In genomic region chr19:13098291-13099072, GRCh38 we compare ENCODE assay signal across 1 cellular context.
A peak's percentile ranks its signal among the peaks of the same experiment; 100 is the strongest.
TF ChIP-seq lines count a peak whose summit lies in the region.

No MANE protein-coding gene starts in this region.

TF ChIP-seq in K562, 482 proteins besides CTCF, POLR2A, EP300 and RAD21 (continued from another document):
- TF ChIP-seq, protein P1, sequence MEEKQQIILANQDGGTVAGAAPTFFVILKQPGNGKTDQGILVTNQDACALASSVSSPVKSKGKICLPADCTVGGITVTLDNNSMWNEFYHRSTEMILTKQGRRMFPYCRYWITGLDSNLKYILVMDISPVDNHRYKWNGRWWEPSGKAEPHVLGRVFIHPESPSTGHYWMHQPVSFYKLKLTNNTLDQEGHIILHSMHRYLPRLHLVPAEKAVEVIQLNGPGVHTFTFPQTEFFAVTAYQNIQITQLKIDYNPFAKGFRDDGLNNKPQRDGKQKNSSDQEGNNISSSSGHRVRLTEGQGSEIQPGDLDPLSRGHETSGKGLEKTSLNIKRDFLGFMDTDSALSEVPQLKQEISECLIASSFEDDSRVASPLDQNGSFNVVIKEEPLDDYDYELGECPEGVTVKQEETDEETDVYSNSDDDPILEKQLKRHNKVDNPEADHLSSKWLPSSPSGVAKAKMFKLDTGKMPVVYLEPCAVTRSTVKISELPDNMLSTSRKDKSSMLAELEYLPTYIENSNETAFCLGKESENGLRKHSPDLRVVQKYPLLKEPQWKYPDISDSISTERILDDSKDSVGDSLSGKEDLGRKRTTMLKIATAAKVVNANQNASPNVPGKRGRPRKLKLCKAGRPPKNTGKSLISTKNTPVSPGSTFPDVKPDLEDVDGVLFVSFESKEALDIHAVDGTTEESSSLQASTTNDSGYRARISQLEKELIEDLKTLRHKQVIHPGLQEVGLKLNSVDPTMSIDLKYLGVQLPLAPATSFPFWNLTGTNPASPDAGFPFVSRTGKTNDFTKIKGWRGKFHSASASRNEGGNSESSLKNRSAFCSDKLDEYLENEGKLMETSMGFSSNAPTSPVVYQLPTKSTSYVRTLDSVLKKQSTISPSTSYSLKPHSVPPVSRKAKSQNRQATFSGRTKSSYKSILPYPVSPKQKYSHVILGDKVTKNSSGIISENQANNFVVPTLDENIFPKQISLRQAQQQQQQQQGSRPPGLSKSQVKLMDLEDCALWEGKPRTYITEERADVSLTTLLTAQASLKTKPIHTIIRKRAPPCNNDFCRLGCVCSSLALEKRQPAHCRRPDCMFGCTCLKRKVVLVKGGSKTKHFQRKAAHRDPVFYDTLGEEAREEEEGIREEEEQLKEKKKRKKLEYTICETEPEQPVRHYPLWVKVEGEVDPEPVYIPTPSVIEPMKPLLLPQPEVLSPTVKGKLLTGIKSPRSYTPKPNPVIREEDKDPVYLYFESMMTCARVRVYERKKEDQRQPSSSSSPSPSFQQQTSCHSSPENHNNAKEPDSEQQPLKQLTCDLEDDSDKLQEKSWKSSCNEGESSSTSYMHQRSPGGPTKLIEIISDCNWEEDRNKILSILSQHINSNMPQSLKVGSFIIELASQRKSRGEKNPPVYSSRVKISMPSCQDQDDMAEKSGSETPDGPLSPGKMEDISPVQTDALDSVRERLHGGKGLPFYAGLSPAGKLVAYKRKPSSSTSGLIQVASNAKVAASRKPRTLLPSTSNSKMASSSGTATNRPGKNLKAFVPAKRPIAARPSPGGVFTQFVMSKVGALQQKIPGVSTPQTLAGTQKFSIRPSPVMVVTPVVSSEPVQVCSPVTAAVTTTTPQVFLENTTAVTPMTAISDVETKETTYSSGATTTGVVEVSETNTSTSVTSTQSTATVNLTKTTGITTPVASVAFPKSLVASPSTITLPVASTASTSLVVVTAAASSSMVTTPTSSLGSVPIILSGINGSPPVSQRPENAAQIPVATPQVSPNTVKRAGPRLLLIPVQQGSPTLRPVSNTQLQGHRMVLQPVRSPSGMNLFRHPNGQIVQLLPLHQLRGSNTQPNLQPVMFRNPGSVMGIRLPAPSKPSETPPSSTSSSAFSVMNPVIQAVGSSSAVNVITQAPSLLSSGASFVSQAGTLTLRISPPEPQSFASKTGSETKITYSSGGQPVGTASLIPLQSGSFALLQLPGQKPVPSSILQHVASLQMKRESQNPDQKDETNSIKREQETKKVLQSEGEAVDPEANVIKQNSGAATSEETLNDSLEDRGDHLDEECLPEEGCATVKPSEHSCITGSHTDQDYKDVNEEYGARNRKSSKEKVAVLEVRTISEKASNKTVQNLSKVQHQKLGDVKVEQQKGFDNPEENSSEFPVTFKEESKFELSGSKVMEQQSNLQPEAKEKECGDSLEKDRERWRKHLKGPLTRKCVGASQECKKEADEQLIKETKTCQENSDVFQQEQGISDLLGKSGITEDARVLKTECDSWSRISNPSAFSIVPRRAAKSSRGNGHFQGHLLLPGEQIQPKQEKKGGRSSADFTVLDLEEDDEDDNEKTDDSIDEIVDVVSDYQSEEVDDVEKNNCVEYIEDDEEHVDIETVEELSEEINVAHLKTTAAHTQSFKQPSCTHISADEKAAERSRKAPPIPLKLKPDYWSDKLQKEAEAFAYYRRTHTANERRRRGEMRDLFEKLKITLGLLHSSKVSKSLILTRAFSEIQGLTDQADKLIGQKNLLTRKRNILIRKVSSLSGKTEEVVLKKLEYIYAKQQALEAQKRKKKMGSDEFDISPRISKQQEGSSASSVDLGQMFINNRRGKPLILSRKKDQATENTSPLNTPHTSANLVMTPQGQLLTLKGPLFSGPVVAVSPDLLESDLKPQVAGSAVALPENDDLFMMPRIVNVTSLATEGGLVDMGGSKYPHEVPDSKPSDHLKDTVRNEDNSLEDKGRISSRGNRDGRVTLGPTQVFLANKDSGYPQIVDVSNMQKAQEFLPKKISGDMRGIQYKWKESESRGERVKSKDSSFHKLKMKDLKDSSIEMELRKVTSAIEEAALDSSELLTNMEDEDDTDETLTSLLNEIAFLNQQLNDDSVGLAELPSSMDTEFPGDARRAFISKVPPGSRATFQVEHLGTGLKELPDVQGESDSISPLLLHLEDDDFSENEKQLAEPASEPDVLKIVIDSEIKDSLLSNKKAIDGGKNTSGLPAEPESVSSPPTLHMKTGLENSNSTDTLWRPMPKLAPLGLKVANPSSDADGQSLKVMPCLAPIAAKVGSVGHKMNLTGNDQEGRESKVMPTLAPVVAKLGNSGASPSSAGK (IDR thresholded peaks at IDR 0.05): no peak; the same call in 1 of the 2 replicates
- TF ChIP-seq, protein P2, sequence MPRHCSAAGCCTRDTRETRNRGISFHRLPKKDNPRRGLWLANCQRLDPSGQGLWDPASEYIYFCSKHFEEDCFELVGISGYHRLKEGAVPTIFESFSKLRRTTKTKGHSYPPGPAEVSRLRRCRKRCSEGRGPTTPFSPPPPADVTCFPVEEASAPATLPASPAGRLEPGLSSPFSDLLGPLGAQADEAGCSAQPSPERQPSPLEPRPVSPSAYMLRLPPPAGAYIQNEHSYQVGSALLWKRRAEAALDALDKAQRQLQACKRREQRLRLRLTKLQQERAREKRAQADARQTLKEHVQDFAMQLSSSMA (CRISPR knock-in tag; IDR thresholded peaks at IDR 0.05): peak; percentile 42; the same call in 1 of the 2 replicates
- TF ChIP-seq, protein P3, sequence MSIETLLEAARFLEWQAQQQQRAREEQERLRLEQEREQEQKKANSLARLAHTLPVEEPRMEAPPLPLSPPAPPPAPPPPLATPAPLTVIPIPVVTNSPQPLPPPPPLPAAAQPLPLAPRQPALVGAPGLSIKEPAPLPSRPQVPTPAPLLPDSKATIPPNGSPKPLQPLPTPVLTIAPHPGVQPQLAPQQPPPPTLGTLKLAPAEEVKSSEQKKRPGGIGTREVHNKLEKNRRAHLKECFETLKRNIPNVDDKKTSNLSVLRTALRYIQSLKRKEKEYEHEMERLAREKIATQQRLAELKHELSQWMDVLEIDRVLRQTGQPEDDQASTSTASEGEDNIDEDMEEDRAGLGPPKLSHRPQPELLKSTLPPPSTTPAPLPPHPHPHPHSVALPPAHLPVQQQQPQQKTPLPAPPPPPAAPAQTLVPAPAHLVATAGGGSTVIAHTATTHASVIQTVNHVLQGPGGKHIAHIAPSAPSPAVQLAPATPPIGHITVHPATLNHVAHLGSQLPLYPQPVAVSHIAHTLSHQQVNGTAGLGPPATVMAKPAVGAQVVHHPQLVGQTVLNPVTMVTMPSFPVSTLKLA (conservative IDR thresholded peaks at IDR 0.05): no peak
- TF ChIP-seq BCOR (IDR thresholded peaks at IDR 0.05): no peak
- TF ChIP-seq ZNF24 (IDR thresholded peaks at IDR 0.05): no peak
- TF ChIP-seq HINFP (tag; conservative IDR thresholded peaks at IDR 0.05; ENCODE audit: low read depth): 0 out of 2 replicates have a peak, but pooled peaks have one; percentile 46
- TF ChIP-seq ZNF124 (CRISPR knock-in tag; IDR thresholded peaks at IDR 0.05): no peak
- TF ChIP-seq TAF7 (tag; IDR thresholded peaks at IDR 0.05): peak; percentile 29; the same call in 1 of the 2 replicates
- TF ChIP-seq CCNT2 (IDR thresholded peaks at IDR 0.05; ENCODE audit: borderline replicate concordance, extremely low read depth, insufficient read length, low read depth, low read length): no peak
- TF ChIP-seq, protein P4, sequence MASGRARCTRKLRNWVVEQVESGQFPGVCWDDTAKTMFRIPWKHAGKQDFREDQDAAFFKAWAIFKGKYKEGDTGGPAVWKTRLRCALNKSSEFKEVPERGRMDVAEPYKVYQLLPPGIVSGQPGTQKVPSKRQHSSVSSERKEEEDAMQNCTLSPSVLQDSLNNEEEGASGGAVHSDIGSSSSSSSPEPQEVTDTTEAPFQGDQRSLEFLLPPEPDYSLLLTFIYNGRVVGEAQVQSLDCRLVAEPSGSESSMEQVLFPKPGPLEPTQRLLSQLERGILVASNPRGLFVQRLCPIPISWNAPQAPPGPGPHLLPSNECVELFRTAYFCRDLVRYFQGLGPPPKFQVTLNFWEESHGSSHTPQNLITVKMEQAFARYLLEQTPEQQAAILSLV (tag; IDR thresholded peaks at IDR 0.05): no peak
- no peak for TF ChIP-seq SAFB (IDR thresholded peaks at IDR 0.05; ENCODE audit: borderline replicate concordance, low read depth, low read length)
- no peak for TF ChIP-seq MAFF (IDR thresholded peaks at IDR 0.05; ENCODE audit: low read length)
- no peak for TF ChIP-seq MED1 (CRISPR knock-in tag; IDR thresholded peaks at IDR 0.05; ENCODE audit: borderline replicate concordance)
- no peak for TF ChIP-seq NFATC3 (IDR thresholded peaks at IDR 0.05)
- peak; percentile 99 for TF ChIP-seq POLR2AphosphoS2 (IDR thresholded peaks at IDR 0.05; ENCODE audit: low read length)
- TF ChIP-seq RHOXF2B (CRISPR knock-in tag; conservative IDR thresholded peaks at IDR 0.05): peak; percentile 95
- TF ChIP-seq ZSCAN32 (CRISPR knock-in tag; IDR thresholded peaks at IDR 0.05): peak; percentile 40; the same call in 1 of the 2 replicates
- TF ChIP-seq, protein P5, sequence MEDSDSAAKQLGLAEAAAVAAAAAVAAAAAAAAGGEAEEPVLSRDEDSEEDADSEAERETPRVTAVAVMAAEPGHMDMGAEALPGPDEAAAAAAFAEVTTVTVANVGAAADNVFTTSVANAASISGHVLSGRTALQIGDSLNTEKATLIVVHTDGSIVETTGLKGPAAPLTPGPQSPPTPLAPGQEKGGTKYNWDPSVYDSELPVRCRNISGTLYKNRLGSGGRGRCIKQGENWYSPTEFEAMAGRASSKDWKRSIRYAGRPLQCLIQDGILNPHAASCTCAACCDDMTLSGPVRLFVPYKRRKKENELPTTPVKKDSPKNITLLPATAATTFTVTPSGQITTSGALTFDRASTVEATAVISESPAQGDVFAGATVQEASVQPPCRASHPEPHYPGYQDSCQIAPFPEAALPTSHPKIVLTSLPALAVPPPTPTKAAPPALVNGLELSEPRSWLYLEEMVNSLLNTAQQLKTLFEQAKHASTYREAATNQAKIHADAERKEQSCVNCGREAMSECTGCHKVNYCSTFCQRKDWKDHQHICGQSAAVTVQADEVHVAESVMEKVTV (CRISPR knock-in tag; IDR thresholded peaks at IDR 0.05): peak; percentile 11; the same call in 1 of the 2 replicates
- no peak for TF ChIP-seq PPARD (CRISPR knock-in tag; IDR thresholded peaks at IDR 0.05)
- TF ChIP-seq ILK (tag; IDR thresholded peaks at IDR 0.05; ENCODE audit: borderline replicate concordance, low read depth): no peak
- TF ChIP-seq GTF2E2 (tag; IDR thresholded peaks at IDR 0.05): peak; percentile 24; the same call in 1 of the 2 replicates
- TF ChIP-seq FUS (optimal IDR thresholded peaks at IDR 0.05; ENCODE audit: low read depth, low read length): no peak
- peak; percentile 36; the same call in 1 of the 2 replicates for TF ChIP-seq HMG20A (CRISPR knock-in tag; conservative IDR thresholded peaks at IDR 0.05)
- no peak for TF ChIP-seq FOS (IDR thresholded peaks at IDR 0.05; ENCODE audit: extremely low read depth, insufficient read length)
- no peak for TF ChIP-seq STAT5B (CRISPR knock-in tag; IDR thresholded peaks at IDR 0.05)
- 0 out of 2 replicates have a peak, but pooled peaks have one; percentile 11 for TF ChIP-seq SMARCE1 (IDR thresholded peaks at IDR 0.05)
- TF ChIP-seq ARID2 (IDR thresholded peaks at IDR 0.05): no peak
- TF ChIP-seq E2F3 (CRISPR knock-in tag; IDR thresholded peaks at IDR 0.05): no peak
- TF ChIP-seq ZNF77 (CRISPR knock-in tag; IDR thresholded peaks at IDR 0.05): peak; percentile 91
- 0 out of 2 replicates have a peak, but pooled peaks have one; percentile 8 for TF ChIP-seq MEF2A (IDR thresholded peaks at IDR 0.05; ENCODE audit: control insufficient read depth, low read depth, low read length)
- peak; percentile 95 for TF ChIP-seq OTX1 (CRISPR knock-in tag; IDR thresholded peaks at IDR 0.05)
- no peak for TF ChIP-seq ZNF76 (CRISPR knock-in tag; IDR thresholded peaks at IDR 0.05; ENCODE audit: borderline replicate concordance)
- peak; percentile 81; the same call in 1 of the 2 replicates for TF ChIP-seq PHTF2 (CRISPR knock-in tag; IDR thresholded peaks at IDR 0.05)
- TF ChIP-seq, protein P6, sequence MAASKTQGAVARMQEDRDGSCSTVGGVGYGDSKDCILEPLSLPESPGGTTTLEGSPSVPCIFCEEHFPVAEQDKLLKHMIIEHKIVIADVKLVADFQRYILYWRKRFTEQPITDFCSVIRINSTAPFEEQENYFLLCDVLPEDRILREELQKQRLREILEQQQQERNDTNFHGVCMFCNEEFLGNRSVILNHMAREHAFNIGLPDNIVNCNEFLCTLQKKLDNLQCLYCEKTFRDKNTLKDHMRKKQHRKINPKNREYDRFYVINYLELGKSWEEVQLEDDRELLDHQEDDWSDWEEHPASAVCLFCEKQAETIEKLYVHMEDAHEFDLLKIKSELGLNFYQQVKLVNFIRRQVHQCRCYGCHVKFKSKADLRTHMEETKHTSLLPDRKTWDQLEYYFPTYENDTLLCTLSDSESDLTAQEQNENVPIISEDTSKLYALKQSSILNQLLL (CRISPR knock-in tag; IDR thresholded peaks at IDR 0.05; ENCODE audit: borderline replicate concordance): no peak
- TF ChIP-seq ZNF644 (tag; IDR thresholded peaks at IDR 0.05; ENCODE audit: low read depth): no peak
